In genomic region chr1:200877839-200878551, GRCh38 we compare ENCODE assay signal across 10 cellular contexts. TPM values are rescaled to one million over a fixed set of nuclear protein-coding genes. Genes with fewer than 3 reads are reported as not detected.
DNase-seq lines count a peak whose midpoint lies in the region; ATAC-seq lines count a peak whose summit lies in the region.
"Had no signal": no experiment of that assay in that cellular context is flagged by ENCODE, and none has a peak within 500 bp of the region (broad histone marks: within the 10 kb centered on the region; RNA-seq: fewer than 3 reads in every experiment).

No MANE protein-coding gene starts in this region.

- H3K27ac Mint-ChIP-seq in naive thymus-derived CD4-positive, alpha-beta T cell = peak overlapping the region in 3 of 9 donors; percentile 9 to 65 (median 14)

- H3K4me3 Mint-ChIP-seq in naive thymus-derived CD4-positive, alpha-beta T cell = peak overlapping the region in 3 of 10 donors; percentile 25 to 52 (median 41)

- H2AFZ ChIP-seq in GM23248 = no peak overlapping the region

- ATAC-seq in GM18502 (IDR thresholded peaks at IDR 0.05; ENCODE audit: poor library complexity, unreplicated experiment) (peak; percentile 78), HG03280 (IDR thresholded peaks at IDR 0.05; ENCODE audit: unreplicated experiment) (no peak)
- ATAC-seq in naive thymus-derived CD4-positive, alpha-beta T cell = peak; percentile 39

- intact Hi-C loops in naive thymus-derived CD4-positive, alpha-beta T cell (cut with micrococcal nuclease) = no loop called here

- CTCF ChIA-PET in naive thymus-derived CD4-positive, alpha-beta T cell (lab: Charles Lee) = interaction anchor here (1.3 kb wide), 1 partner anchor 10 kb away, joined by 3 read pairs; no protein-coding TSS in a partner anchor

- no peak overlapping the region for H3K4me3 ChIP-seq in GM23248
- H3K4me3 ChIP-seq in naive thymus-derived CD4-positive, alpha-beta T cell (ENCODE audit: low read length) = no peak overlapping the region

- DNase-seq in GM23248 (peak; percentile 24), RPMI7951 (ENCODE audit: low read depth) (peak; percentile 69), cerebellum (ENCODE audit: low spot score) (no peak), retina (no peak), NCI-H510A treated with DMSO at 0.1 percent for 48 hours (lab: John Stamatoyannopoulos, UW) (no peak)
- DNase-seq in naive thymus-derived CD4-positive, alpha-beta T cell = no peak
- DNase-seq: NCI-H1930, nucleus accumbens had no signal

- no peaks in the 10 kb centered on the region for H3K4me1 ChIP-seq in GM23248 (ENCODE audit: insufficient read depth)
- H3K4me1 ChIP-seq in naive thymus-derived CD4-positive, alpha-beta T cell (ENCODE audit: control insufficient read depth in 2 of 2, insufficient read depth in 2 of 2, low read length in 2 of 2) = peaks cover 13 to 24% of the 10 kb centered on the region in 2 donors

- H3F3A ChIP-seq in GM23248 (ENCODE audit: insufficient read depth) = no peaks in the 10 kb centered on the region

- no peak overlapping the region for H3K9ac ChIP-seq in GM23248

- H3K4me1 Mint-ChIP-seq in naive thymus-derived CD4-positive, alpha-beta T cell = peaks cover 6 to 43% (median 29%) of the 10 kb centered on the region in 7 donors

- H3K4me2 ChIP-seq in GM23248 (ENCODE audit: unreplicated experiment) = no peak overlapping the region

- in situ Hi-C loops in GM23248 (cut with MboI) = no loop called here

- no peaks in the 10 kb centered on the region for H3K9me2 ChIP-seq in GM23248 (ENCODE audit: insufficient read depth)

- POLR2A ChIA-PET in naive thymus-derived CD4-positive, alpha-beta T cell (lab: Charles Lee) = interaction anchor here (1.0 to 1.1 kb wide), 2 partner anchors 10 to 20 kb away, joined by 4 to 5 read pairs; no protein-coding TSS in a partner anchor

- no peaks in the 10 kb centered on the region for H3K36me3 Mint-ChIP-seq in naive thymus-derived CD4-positive, alpha-beta T cell

- H3K36me3 ChIP-seq in GM23248 (ENCODE audit: low read depth) = no peaks in the 10 kb centered on the region
- no peaks in the 10 kb centered on the region for H3K36me3 ChIP-seq in naive thymus-derived CD4-positive, alpha-beta T cell (ENCODE audit: control insufficient read depth in 2 of 3, insufficient read depth in 3 of 3, low read length in 3 of 3)

- H4K20me1 ChIP-seq in GM23248 (ENCODE audit: insufficient read depth) = no peaks in the 10 kb centered on the region

- H3K27me3 ChIP-seq in GM23248 (replicated peaks; ENCODE audit: insufficient read depth) = peaks cover 65% of the 10 kb centered on the region
- no peaks in the 10 kb centered on the region for H3K27me3 ChIP-seq in naive thymus-derived CD4-positive, alpha-beta T cell (ENCODE audit: control insufficient read depth in 2 of 2, insufficient read depth in 2 of 2, low read length in 2 of 2)

- WGBS in GM23248 (ENCODE audit: low coverage in 1 of 2, low lambda C conversion rate in 2 of 2, missing lambda C conversion rate in 2 of 2), 2 experiments = 50 to 51% methylated on average over 6 of the region's 6 CpGs

- H3K27ac ChIP-seq in GM23248 = no peak overlapping the region
- H3K27ac ChIP-seq in naive thymus-derived CD4-positive, alpha-beta T cell (ENCODE audit: low read depth, low read length) = no peak overlapping the region

- H3K9me3 Mint-ChIP-seq in naive thymus-derived CD4-positive, alpha-beta T cell = no peaks in the 10 kb centered on the region

- no peaks in the 10 kb centered on the region for H3K79me2 ChIP-seq in GM23248 (ENCODE audit: insufficient read depth)

- H3K9me3 ChIP-seq in GM23248 (ENCODE audit: low read depth) = no peaks in the 10 kb centered on the region
- no peaks in the 10 kb centered on the region for H3K9me3 ChIP-seq in naive thymus-derived CD4-positive, alpha-beta T cell (ENCODE audit: control insufficient read depth in 2 of 3, low read length in 3 of 3)

- H3K27me3 Mint-ChIP-seq in naive thymus-derived CD4-positive, alpha-beta T cell = peaks cover 8 to 70% (median 19%) of the 10 kb centered on the region in 5 donors

RNA-seq across cellular contexts. Expression of gene GPR25, which starts 5.2 kb away (rescaled TPM):
- not detected in 2 replicates for total RNA-seq in GM23248 (2014; rRNA removed; shearing (Covaris generic))
- polyA plus RNA-seq in GM23248 (2016; fragmentation: Nextera tagmentation; extraction: Ambion mirVana) = not detected in 2 replicates
- total RNA-seq in RPMI7951 (2014; rRNA removed; shearing (Covaris generic)) = not detected in 2 replicates
- total RNA-seq in naive thymus-derived CD4-positive, alpha-beta T cell = 1 to 10 TPM in 2 of 5 experiments, under 1 TPM in 2, not detected in 1; 0.48 to 1.3 (median 0.95) TPM
- 1 to 10 TPM in 1 of 2 donors, under 1 TPM in 1; 0.66 to 1.8 TPM for polyA plus RNA-seq in naive thymus-derived CD4-positive, alpha-beta T cell
- total RNA-seq in cerebellum = not detected

RNA-seq across cellular contexts. Expression of gene INAVA, which starts 16.7 kb away (rescaled TPM):
- not detected in 2 replicates for total RNA-seq in GM23248 (2014; rRNA removed; shearing (Covaris generic))
- polyA plus RNA-seq in GM23248 (2016; fragmentation: Nextera tagmentation; extraction: Ambion mirVana) = not detected in 2 replicates
- 18.0 and 19.9 TPM in 2 replicates for total RNA-seq in RPMI7951 (2014; rRNA removed; shearing (Covaris generic))
- under 1 TPM in 1 of 5 experiments, not detected in 4; 0.51 TPM for total RNA-seq in naive thymus-derived CD4-positive, alpha-beta T cell
- polyA plus RNA-seq in naive thymus-derived CD4-positive, alpha-beta T cell = not detected
- total RNA-seq in cerebellum = 2.2 TPM

Comparison
In these comparisons a context has a peak if more than half of its experiments do, and no peak if none do; other contexts are left out.
1. DNase-seq: peak in GM23248 (single experiment) and RPMI7951 (single experiment); none in naive thymus-derived CD4-positive, alpha-beta T cell (0 of 9), cerebellum (single experiment), retina (single experiment) and NCI-H510A treated with DMSO at 0.1 percent for 48 hours (single experiment).